In genomic region chr20:51934301-51935002, GRCh38 we compare ENCODE assay signal across 14 cellular contexts.
A peak's percentile ranks its signal among the peaks of the same experiment; 100 is the strongest.
DNase-seq lines count a peak whose midpoint lies in the region; ATAC-seq and TF ChIP-seq lines count a peak whose summit lies in the region.
"Had no signal": no experiment of that assay in that cellular context is flagged by ENCODE, and none has a peak within 500 bp of the region (broad histone marks: within the 10 kb centered on the region; RNA-seq: fewer than 3 reads in every experiment).

No MANE protein-coding gene starts in this region.

- in situ Hi-C loops in G401 (cut with HindIII; ENCODE audit: low sequenced_read_pairs): no loop called here

- H2AFZ ChIP-seq in neural cell (ENCODE audit: low read depth, low read length): no peak overlapping the region

- no peak overlapping the region for H3K9ac ChIP-seq in neural cell (ENCODE audit: low read length)

- no peak overlapping the region for H3K27ac ChIP-seq in neural cell (ENCODE audit: low read length)
- H3K27ac ChIP-seq: psoas muscle had no signal

- no peaks in the 10 kb centered on the region for H3K9me3 ChIP-seq in neural cell (ENCODE audit: low read length)
- H3K9me3 ChIP-seq: psoas muscle had no signal

- no peaks in the 10 kb centered on the region for H3K27me3 ChIP-seq in neural cell (ENCODE audit: insufficient read depth, low read depth, low read length)

- peak overlapping the region; percentile 26 for H3K4me3 ChIP-seq in neural cell (ENCODE audit: low read length)
- H3K4me3 ChIP-seq: psoas muscle had no signal

- DNase-seq in G401 (ENCODE audit: low spot score): peak; percentile 25
- DNase-seq in NCI-H1694 (lab: John Stamatoyannopoulos, UW): peak; percentile 69
- peak; percentile 62 for DNase-seq in cerebellar cortex (ENCODE audit: low spot score)
- DNase-seq: activated CD4-positive, alpha-beta T cell treated with anti-CD3 and anti-CD28 coated beads, Interleukin-2, amount 10 ng/mL, durations not matched to agents 7 days and 5 days; activated naive CD4-positive, alpha-beta T cell treated with anti-CD3 and anti-CD28 coated beads, Interleukin-2, amount 10 ng/mL, durations not matched to agents 7 days and 5 days; COR-L47; kidney glomerular epithelial cell; NCI-H510A; psoas muscle had no signal

- ATAC-seq in HG03520 (IDR thresholded peaks at IDR 0.05; ENCODE audit: unreplicated experiment) (no peak), GM19455 (IDR thresholded peaks at IDR 0.05; ENCODE audit: unreplicated experiment) (no peak), GM21381 (IDR thresholded peaks at IDR 0.05; ENCODE audit: unreplicated experiment) (no peak), GM18870 (IDR thresholded peaks at IDR 0.05; ENCODE audit: unreplicated experiment) (no peak)
- ATAC-seq: psoas muscle had no signal

- no peaks in the 10 kb centered on the region for H3F3A ChIP-seq in neural cell (ENCODE audit: insufficient read depth, low read length, poor library complexity, severe bottlenecking)

- H4K20me1 ChIP-seq in neural cell (ENCODE audit: insufficient read depth): no peaks in the 10 kb centered on the region

- no peaks in the 10 kb centered on the region for H3K9me2 ChIP-seq in neural cell (ENCODE audit: insufficient read depth, low read length)

- H3K79me2 ChIP-seq in neural cell (replicated peaks; ENCODE audit: insufficient read depth, low read length): no peaks in the 10 kb centered on the region

- TF ChIP-seq CTCF in neural cell (IDR thresholded peaks at IDR 0.05; ENCODE audit: poor library complexity, severe bottlenecking): no peak

- H3K4me2 ChIP-seq in neural cell (ENCODE audit: low read length): peak overlapping the region; percentile 64

- no peaks in the 10 kb centered on the region for H3K36me3 ChIP-seq in neural cell (ENCODE audit: insufficient read depth, low read length)

- no peak for TF ChIP-seq RAD21 in neural cell (conservative IDR thresholded peaks at IDR 0.05)

- TF ChIP-seq EP300 in neural cell (conservative IDR thresholded peaks at IDR 0.05; ENCODE audit: poor library complexity, severe bottlenecking): peak; percentile 86

TF ChIP-seq in neural cell, 6 proteins besides CTCF, POLR2A, EP300 and RAD21:
- TF ChIP-seq POLR2AphosphoS5 (IDR thresholded peaks at IDR 0.05): peak; percentile 76
- no peak for TF ChIP-seq SMC3 (conservative IDR thresholded peaks at IDR 0.05; ENCODE audit: poor library complexity)
TF ChIP-seq in neural cell: peak in this region for 1.
